13 cellular contexts compared by ENCODE assay signal in genomic region chr10:3909339-3909738, GRCh38.
DNase-seq lines count a peak whose midpoint lies in the region; ATAC-seq and TF ChIP-seq lines count a peak whose summit lies in the region.
"Had no signal": no experiment of that assay in that cellular context is flagged by ENCODE, and none has a peak within 500 bp of the region (broad histone marks: within the 10 kb centered on the region; RNA-seq: fewer than 3 reads in every experiment).

No MANE protein-coding gene starts in this region.

- H3K23ac ChIP-seq in mesenchymal stem cell (ENCODE audit: low read length in 2 of 2) = no peak overlapping the region

- 97% methylated on average over 14 of the region's 14 CpGs for WGBS in mesenchymal stem cell
- 97% methylated on average over 14 of the region's 14 CpGs for WGBS in hepatocyte (ENCODE audit: low lambda C conversion rate, missing lambda C conversion rate)

- H3K9ac ChIP-seq in mesenchymal stem cell (ENCODE audit: low read length) = no peak overlapping the region
- H3K9ac ChIP-seq: BLaER1 had no signal

- H2BK12ac ChIP-seq in mesenchymal stem cell (ENCODE audit: low read length in 2 of 2) = peak overlapping the region in 1 of 2 experiments; percentile 23

- H2BK15ac ChIP-seq in mesenchymal stem cell (ENCODE audit: low read depth, poor library complexity, severe bottlenecking) = peak overlapping the region; percentile 30

- TF ChIP-seq CTCF in left ventricle myocardium inferior (IDR thresholded peaks at IDR 0.05; ENCODE audit: borderline replicate concordance) (no peak), gastrocnemius medialis (IDR thresholded peaks at IDR 0.05 in 4 of 5, conservative IDR thresholded peaks at IDR 0.05 in 1 of 5) (no peak), hepatocyte (IDR thresholded peaks at IDR 0.05; ENCODE audit: poor library complexity) (no peak)

- peak overlapping the region in 1 of 2 experiments; percentile 73 for H3K14ac ChIP-seq in mesenchymal stem cell (ENCODE audit: low read length in 2 of 2)

- no peaks in the 10 kb centered on the region for H3K79me2 ChIP-seq in hepatocyte

- no peak overlapping the region for H2AK5ac ChIP-seq in mesenchymal stem cell (ENCODE audit: low read length, severe bottlenecking)

- H3K9me3 ChIP-seq in left ventricle myocardium inferior (replicated peaks) (peaks cover 12% of the 10 kb centered on the region), mesenchymal stem cell (ENCODE audit: control insufficient read depth, low read length) (no peaks in the 10 kb centered on the region), gastrocnemius medialis (no peaks in the 10 kb centered on the region), hepatocyte (ENCODE audit: low read depth) (no peaks in the 10 kb centered on the region)
- H3K9me3 ChIP-seq: BLaER1, Caco-2 had no signal

- in situ Hi-C loops in gastrocnemius medialis (cut with MboI; ENCODE audit: low sequenced_read_pairs in 4 of 4) = no loop called here

- no peaks in the 10 kb centered on the region for H4K20me1 ChIP-seq in hepatocyte (ENCODE audit: insufficient read depth, poor library complexity, severe bottlenecking)
- H4K20me1 ChIP-seq: BLaER1 had no signal

- H3K27ac ChIP-seq in left ventricle myocardium inferior (replicated peaks) (peak overlapping the region; percentile 7), mesenchymal stem cell (ENCODE audit: low read length, poor library complexity, severe bottlenecking) (no peak overlapping the region), gastrocnemius medialis (peak overlapping the region in 3 of 4 donors; percentile 15 to 63 (median 44)), hepatocyte (no peak overlapping the region)
- H3K27ac ChIP-seq: 22Rv1, BLaER1 had no signal

- no peaks in the 10 kb centered on the region for H3K36me3 ChIP-seq in left ventricle myocardium inferior
- no peaks in the 10 kb centered on the region for H3K36me3 ChIP-seq in mesenchymal stem cell (ENCODE audit: control insufficient read depth in 1 of 2, insufficient read depth in 2 of 2, low read depth in 1 of 2, low read length in 2 of 2)
- no peaks in the 10 kb centered on the region for H3K36me3 ChIP-seq in gastrocnemius medialis
- no peaks in the 10 kb centered on the region for H3K36me3 ChIP-seq in hepatocyte (replicated peaks; ENCODE audit: insufficient read depth, low read depth)
- H3K36me3 ChIP-seq: BLaER1 had no signal

- H4K8ac ChIP-seq in mesenchymal stem cell (ENCODE audit: low read length) = no peak overlapping the region

- H2AFZ ChIP-seq in mesenchymal stem cell (ENCODE audit: low read depth, low read length) = no peak overlapping the region
- no peak overlapping the region for H2AFZ ChIP-seq in hepatocyte

- H3K4me1 ChIP-seq in left ventricle myocardium inferior (peaks cover 18% of the 10 kb centered on the region), mesenchymal stem cell (ENCODE audit: control insufficient read depth, insufficient read depth, low read depth, low read length) (peaks cover 4% of the 10 kb centered on the region), gastrocnemius medialis (peaks cover 19 to 23% of the 10 kb centered on the region in 2 donors), hepatocyte (ENCODE audit: insufficient read depth) (no peaks in the 10 kb centered on the region)
- H3K4me1 ChIP-seq: BLaER1 had no signal

- H3K4me3 ChIP-seq in left ventricle myocardium inferior = no peak overlapping the region
- H3K4me3 ChIP-seq in mesenchymal stem cell (ENCODE audit: insufficient read depth in 1 of 2, low read depth in 1 of 2, low read length in 2 of 2) = no peak overlapping the region
- no peak overlapping the region for H3K4me3 ChIP-seq in gastrocnemius medialis
- H3K4me3 ChIP-seq in hepatocyte = no peak overlapping the region
- H3K4me3 ChIP-seq: BLaER1 had no signal

- H3K4me2 ChIP-seq in mesenchymal stem cell (ENCODE audit: low read length, poor library complexity, severe bottlenecking) (no peak overlapping the region), hepatocyte (no peak overlapping the region)
- H3K4me2 ChIP-seq: BLaER1 had no signal

- DNase-seq in left ventricle myocardium inferior (no peak), cardiac septum (ENCODE audit: low spot score) (no peak), mesenchymal stem cell (no peak), gastrocnemius medialis (peak; percentile 68 to 74), pons (ENCODE audit: low spot score) (no peak), hepatocyte (ENCODE audit: low spot score) (no peak)
- DNase-seq: Caco-2; CD8-positive, alpha-beta memory T cell; DND-41; GDM1 had no signal

- H2BK120ac ChIP-seq in mesenchymal stem cell (ENCODE audit: low read depth, low read length) = no peak overlapping the region

- H3K79me1 ChIP-seq in mesenchymal stem cell (replicated peaks; ENCODE audit: low read length, poor library complexity, severe bottlenecking) = no peaks in the 10 kb centered on the region

- intact Hi-C loops in left ventricle myocardium inferior (cut with micrococcal nuclease) = no loop called here
- intact Hi-C loops in cardiac septum (cut with DNase I) = no loop called here
- intact Hi-C loops in gastrocnemius medialis (cut with DNase I; ENCODE audit: low total_unique reads) = loop anchor here (5.0 to 10.0 kb wide), 2 partner anchors 127 to 335 kb away; no protein-coding TSS in a partner anchor

- no peak for TF ChIP-seq POLR2A in gastrocnemius medialis (IDR thresholded peaks at IDR 0.05)

- H4K91ac ChIP-seq in mesenchymal stem cell (ENCODE audit: low read length) = peak overlapping the region; percentile 40

- H3K4ac ChIP-seq in mesenchymal stem cell (ENCODE audit: low read depth in 1 of 2, low read length in 2 of 2) = peak overlapping the region in 1 of 2 experiments; percentile 29

- ATAC-seq in gastrocnemius medialis (peak; percentile 83 to 86), GM21529 (IDR thresholded peaks at IDR 0.05; ENCODE audit: unreplicated experiment) (no peak)

- H3K9me2 ChIP-seq in hepatocyte (replicated peaks; ENCODE audit: insufficient read depth) = no peaks in the 10 kb centered on the region

- H3K27me3 ChIP-seq in left ventricle myocardium inferior (ENCODE audit: low read depth) (no peaks in the 10 kb centered on the region), mesenchymal stem cell (ENCODE audit: control insufficient read depth in 1 of 2, insufficient read depth in 1 of 2, low read length in 2 of 2) (no peaks in the 10 kb centered on the region), gastrocnemius medialis (no peaks in the 10 kb centered on the region), hepatocyte (no peaks in the 10 kb centered on the region)
- H3K27me3 ChIP-seq: BLaER1 had no signal

- H2BK5ac ChIP-seq in mesenchymal stem cell (ENCODE audit: low read depth, low read length, poor library complexity, severe bottlenecking) = no peak overlapping the region

- H3K18ac ChIP-seq in mesenchymal stem cell (ENCODE audit: low read depth in 1 of 2, low read length in 2 of 2) = peak overlapping the region; percentile 7 to 67

Comparison
In these comparisons a context has a peak if more than half of its experiments do, and no peak if none do; other contexts are left out.
1. DNase-seq: peak in gastrocnemius medialis (2 of 2); none in left ventricle myocardium inferior (single experiment), cardiac septum (single experiment), mesenchymal stem cell (single experiment), pons (single experiment) and hepatocyte (single experiment).
2. H3K27ac ChIP-seq: peak in left ventricle myocardium inferior (single experiment) and gastrocnemius medialis (3 of 4); none in mesenchymal stem cell (single experiment) and hepatocyte (single experiment).